ENCODE assay signal across 8 cellular contexts in genomic region chr2:196592331-196592911, GRCh38. TPM values are rescaled to one million over a fixed set of nuclear protein-coding genes. Genes with fewer than 3 reads are reported as not detected.
DNase-seq lines count a peak whose midpoint lies in the region; ATAC-seq and TF ChIP-seq lines count a peak whose summit lies in the region.

No MANE protein-coding gene starts in this region.

- H3K4me2 ChIP-seq in smooth muscle cell = peak overlapping the region; percentile 98

- H3K9me3 ChIP-seq in body of pancreas (no peaks in the 10 kb centered on the region), smooth muscle cell (replicated peaks; ENCODE audit: low read depth) (no peaks in the 10 kb centered on the region)

- H3K27me3 Mint-ChIP-seq in immature natural killer cell (ENCODE audit: low read depth in 3 of 3) = peaks cover 12 to 26% (median 23%) of the 10 kb centered on the region in 3 donors

- peak overlapping the region; percentile 86 for H2AFZ ChIP-seq in smooth muscle cell (ENCODE audit: low read depth)

- peak in 1 of 7 experiments; percentile 5 for TF ChIP-seq CTCF in body of pancreas (IDR thresholded peaks at IDR 0.05)
- no peak for TF ChIP-seq CTCF in smooth muscle cell (IDR thresholded peaks at IDR 0.05; ENCODE audit: borderline replicate concordance, insufficient read depth, poor library complexity, severe bottlenecking)

- no peaks in the 10 kb centered on the region for H3K36me3 Mint-ChIP-seq in immature natural killer cell

- peaks cover 34% of the 10 kb centered on the region for H3K79me2 ChIP-seq in smooth muscle cell (ENCODE audit: low read depth)

- H3K27ac ChIP-seq in body of pancreas = no peak overlapping the region
- H3K27ac ChIP-seq in smooth muscle cell (ENCODE audit: low read depth) = peak overlapping the region; percentile 74

- DNase-seq in NCI-H524 (lab: John Stamatoyannopoulos, UW) (peak; percentile 62 to 72), NCI-H524 treated with DMSO at 0.1 percent for 48 hours (lab: John Stamatoyannopoulos, UW) (no peak), NCI-H345 (lab: John Stamatoyannopoulos, UW) (peak; percentile 72), body of pancreas (peak; percentile 8 to 30 (median 15)), immature natural killer cell (no peak), smooth muscle cell (lab: John Stamatoyannopoulos, UW; ENCODE audit: unreplicated experiment) (peak; percentile 25)

- WGBS in body of pancreas, 2 donors = 0 to 3% methylated on average over 41 to 48 of the region's 48 CpGs
- WGBS in smooth muscle cell (ENCODE audit: low lambda C conversion rate) = under 1% methylated on average over 42 of the region's 48 CpGs

- TF ChIP-seq POLR2A in body of pancreas (IDR thresholded peaks at IDR 0.05) = no peak

- H3K27ac Mint-ChIP-seq in immature natural killer cell = no peak overlapping the region

- peak overlapping the region; percentile 60 for H3K9ac ChIP-seq in smooth muscle cell (ENCODE audit: low read depth)

- H3K4me1 ChIP-seq in body of pancreas = peaks cover 10% of the 10 kb centered on the region
- H3K4me1 ChIP-seq in smooth muscle cell (ENCODE audit: low read depth) = peaks cover 7% of the 10 kb centered on the region

- peak; percentile 34 for ATAC-seq in HG02678 (IDR thresholded peaks at IDR 0.05; ENCODE audit: unreplicated experiment)
- peak; percentile 31 for ATAC-seq in body of pancreas
- no peak for ATAC-seq in HG03378 (IDR thresholded peaks at IDR 0.05; ENCODE audit: unreplicated experiment)

- H3K27me3 ChIP-seq in body of pancreas = no peaks in the 10 kb centered on the region
- no peaks in the 10 kb centered on the region for H3K27me3 ChIP-seq in smooth muscle cell (ENCODE audit: low read depth)

- intact Hi-C loops in body of pancreas (cut with DNase I) = no loop called here

- no peaks in the 10 kb centered on the region for H3K36me3 ChIP-seq in body of pancreas (replicated peaks in 1 of 2; ENCODE audit: insufficient read depth in 1 of 2, low read depth in 2 of 2)
- H3K36me3 ChIP-seq in smooth muscle cell (ENCODE audit: low read depth) = no peaks in the 10 kb centered on the region

- no peaks in the 10 kb centered on the region for H4K20me1 ChIP-seq in smooth muscle cell (ENCODE audit: low read depth)

- H3K4me1 Mint-ChIP-seq in immature natural killer cell = peaks cover 6 to 8% of the 10 kb centered on the region in 2 donors

- no peak overlapping the region for H3K4me3 ChIP-seq in body of pancreas
- peak overlapping the region; percentile 91 for H3K4me3 ChIP-seq in smooth muscle cell

- H3K4me3 Mint-ChIP-seq in immature natural killer cell = peak overlapping the region; percentile 53 to 74 (median 73)

- peaks cover 0 to 5% (median 0%) of the 10 kb centered on the region in 6 donors for H3K9me3 Mint-ChIP-seq in immature natural killer cell

- peaks cover 9% of the 10 kb centered on the region for H3F3A ChIP-seq in smooth muscle cell (ENCODE audit: low read depth)

RNA-seq across cellular contexts. Expression of gene HECW2, which starts 0.9 kb away (rescaled TPM):
- 1 to 10 TPM; 4.4 to 6.3 TPM for total RNA-seq in body of pancreas
- polyA plus RNA-seq in immature natural killer cell = under 1 TPM in 1 of 3 donors, not detected in 2; 0.18 TPM
- 11.0 and 15.0 TPM in 2 replicates for total RNA-seq in smooth muscle cell
- 3.5 and 3.9 TPM in 2 replicates for polyA plus RNA-seq in smooth muscle cell

RNA-seq across cellular contexts. Expression of gene CCDC150, which starts 47.1 kb away (rescaled TPM):
- total RNA-seq in body of pancreas (1 to 10 TPM in 1 of 2 donors, not detected in 1; 2.6 TPM), smooth muscle cell (2.0 and 10.3 TPM in 2 replicates)
- polyA plus RNA-seq in immature natural killer cell (not detected), smooth muscle cell (2.5 and 3.7 TPM in 2 replicates)

Comparison
In these comparisons a context has a peak if more than half of its experiments do, and no peak if none do; other contexts are left out.
1. DNase-seq: peak in NCI-H524 (2 of 2), NCI-H345 (single experiment), body of pancreas (4 of 4) and smooth muscle cell (single experiment); none in NCI-H524 treated with DMSO at 0.1 percent for 48 hours (single experiment) and immature natural killer cell (0 of 3).